21 cellular contexts compared by ENCODE assay signal in the genomic region with DNA sequence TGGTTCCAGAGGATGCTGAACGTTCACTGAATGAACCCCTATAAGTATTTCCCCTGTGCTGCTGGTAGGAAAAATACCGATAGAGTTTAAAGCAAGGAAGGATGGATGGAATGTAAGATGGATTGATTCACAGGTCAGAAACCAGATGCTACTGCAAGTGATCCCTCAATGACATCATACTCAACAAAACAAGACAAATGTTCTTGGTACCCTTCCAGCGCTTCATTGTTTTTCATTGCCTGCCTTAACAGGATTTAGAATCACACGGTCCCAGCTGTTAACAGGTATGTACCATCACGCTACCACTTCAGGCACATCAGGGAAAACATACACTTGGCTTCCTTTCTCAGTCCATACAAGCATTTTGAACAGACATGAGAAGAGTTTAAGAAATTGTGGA.
A peak's percentile ranks its signal among the peaks of the same experiment; 100 is the strongest.
DNase-seq lines count a peak whose midpoint lies in the region; TF ChIP-seq lines count a peak whose summit lies in the region.
"Had no signal": no experiment of that assay in that cellular context is flagged by ENCODE, and none has a peak within 500 bp of the region (broad histone marks: within the 10 kb centered on the region; RNA-seq: fewer than 3 reads in every experiment).

No MANE protein-coding gene starts in this region.

- H3K27me3 ChIP-seq in right atrium auricular region = no peaks in the 10 kb centered on the region
- H3K27me3 ChIP-seq: BLaER1 had no signal

- POLR2A ChIA-PET in RWPE1 (lab: Yijun Ruan, JAX; ENCODE audit: low non-redundant PET) = no interaction called here

- H3K4me3 ChIP-seq in epithelial cell of esophagus (ENCODE audit: low read length) = no peak overlapping the region
- no peak overlapping the region for H3K4me3 ChIP-seq in right atrium auricular region
- H3K4me3 ChIP-seq: BLaER1 had no signal

- CTCF ChIA-PET in RWPE1 (lab: Yijun Ruan, JAX) = interaction anchor here (0.5 kb wide), 1 partner anchor 142 kb away, joined by 3 read pairs; no protein-coding TSS in a partner anchor

- no peaks in the 10 kb centered on the region for H3K4me1 ChIP-seq in right atrium auricular region
- H3K4me1 ChIP-seq: BLaER1 had no signal

- H3K36me3 ChIP-seq in right atrium auricular region = no peaks in the 10 kb centered on the region
- H3K36me3 ChIP-seq: BLaER1 had no signal

- H3K27ac ChIP-seq in RWPE1 (peak overlapping the region; percentile 50), right atrium auricular region (no peak overlapping the region)
- H3K27ac ChIP-seq: BLaER1 had no signal

- TF ChIP-seq CTCF in RWPE1 (conservative IDR thresholded peaks at IDR 0.05; ENCODE audit: low read depth) = no peak
- TF ChIP-seq CTCF in epithelial cell of esophagus (IDR thresholded peaks at IDR 0.05; ENCODE audit: insufficient read depth, low read depth, low read length, missing control alignments) = no peak
- no peak for TF ChIP-seq CTCF in right atrium auricular region (IDR thresholded peaks at IDR 0.05)

- no peaks in the 10 kb centered on the region for H3K9me3 ChIP-seq in right atrium auricular region
- H3K9me3 ChIP-seq: BLaER1 had no signal

- DNase-seq in NCI-H345 (lab: John Stamatoyannopoulos, UW) = peak; percentile 26
- DNase-seq in NCI-H345 treated with DMSO at 0.1 percent for 48 hours (lab: John Stamatoyannopoulos, UW; ENCODE audit: unreplicated experiment) = no peak
- no peak for DNase-seq in RWPE1 (ENCODE audit: low spot score)
- peak; percentile 35 for DNase-seq in epithelial cell of esophagus (ENCODE audit: low read depth)
- peak; percentile 14 for DNase-seq in renal cortical epithelial cell (ENCODE audit: low read depth)
- DNase-seq in activated CD8-positive, alpha-beta memory T cell treated with anti-CD3 and anti-CD28 coated beads, Interleukin-2, amount 50 U/mL, for 48 hours = no peak
- DNase-seq in nucleus accumbens (lab: John Stamatoyannopoulos, UW) = no peak
- DNase-seq in right atrium auricular region (ENCODE audit: low spot score) = no peak
- DNase-seq: activated CD4-positive, alpha-beta T cell treated with anti-CD3 and anti-CD28 coated beads for 1 hour; activated CD8-positive, alpha-beta T cell treated with anti-CD3 and anti-CD28 coated beads, Interleukin-2, amount 10 ng/mL, durations not matched to agents 7 days and 5 days; activated T-cell treated with anti-CD3 and anti-CD28 coated beads, Interleukin-2, amount 50 U/mL, for 1 hour; amniotic stem cell; COR-L47; effector CD4-positive, alpha-beta T cell; glutamatergic neuron; left colon; naive thymus-derived CD8-positive, alpha-beta T cell; NCI-H1105 treated with DMSO at 0.1 percent for 48 hours; right cardiac atrium; T-cell had no signal

Comparison
In these comparisons a context has a peak if more than half of its experiments do, and no peak if none do; other contexts are left out.
1. DNase-seq: peak in NCI-H345 (single experiment), epithelial cell of esophagus (single experiment) and renal cortical epithelial cell (single experiment); none in NCI-H345 treated with DMSO at 0.1 percent for 48 hours (single experiment), RWPE1 (single experiment), activated CD8-positive, alpha-beta memory T cell treated with anti-CD3 and anti-CD28 coated beads, Interleukin-2, amount 50 U/mL, for 48 hours (single experiment), nucleus accumbens (0 of 56) and right atrium auricular region (single experiment).